14 cellular contexts compared by ENCODE assay signal in genomic region chr7:22663319-22663718, GRCh38.
A peak's percentile ranks its signal among the peaks of the same experiment; 100 is the strongest.
DNase-seq lines count a peak whose midpoint lies in the region; ATAC-seq, FAIRE-seq and TF ChIP-seq lines count a peak whose summit lies in the region.
"Had no signal": no experiment of that assay in that cellular context is flagged by ENCODE, and none has a peak within 500 bp of the region (broad histone marks: within the 10 kb centered on the region; RNA-seq: fewer than 3 reads in every experiment).

No MANE protein-coding gene starts in this region.

- no peak overlapping the region for H3K18ac ChIP-seq in trophoblast cell (ENCODE audit: low read length)

- no peaks in the 10 kb centered on the region for H3K27me3 ChIP-seq in astrocyte (ENCODE audit: insufficient read depth, low read length)
- H3K27me3 ChIP-seq in trophoblast cell (ENCODE audit: insufficient read depth, low read length), result no peaks in the 10 kb centered on the region
- H3K27me3 ChIP-seq in HAP-1 (ENCODE audit: low read depth), result no peaks in the 10 kb centered on the region
- H3K27me3 ChIP-seq: adrenal gland had no signal

- no peak for TF ChIP-seq CTCF in astrocyte (IDR thresholded peaks at IDR 0.05; ENCODE audit: insufficient read depth, low read depth, low read length)

- H2BK12ac ChIP-seq in trophoblast cell (ENCODE audit: low read length), result no peak overlapping the region

- H3K79me2 ChIP-seq in astrocyte (ENCODE audit: insufficient read depth, low read length) (no peaks in the 10 kb centered on the region), trophoblast cell (ENCODE audit: control insufficient read depth, insufficient read depth, low read length, poor library complexity) (no peaks in the 10 kb centered on the region)

- H3K4me3 Mint-ChIP-seq in activated CD4-positive, alpha-beta T cell treated with anti-CD3 and anti-CD28 coated beads, Interleukin-2, amount 10 ng/mL, durations not matched to agents 7 days and 5 days, result no peak overlapping the region
- H3K4me3 Mint-ChIP-seq in astrocyte (ENCODE audit: unreplicated experiment) (no peak overlapping the region), immature natural killer cell (no peak overlapping the region)

- WGBS in trophoblast cell (ENCODE audit: extremely low coverage, insufficient coverage, insufficient read length), result no CpG with 5 or more reads among the region's 2 CpGs

- H3K4me2 ChIP-seq in astrocyte (ENCODE audit: low read length) (peak overlapping the region; percentile 36), trophoblast cell (ENCODE audit: low read length) (no peak overlapping the region)

- peaks cover 10% of the 10 kb centered on the region for H3K36me3 Mint-ChIP-seq in activated CD4-positive, alpha-beta T cell treated with anti-CD3 and anti-CD28 coated beads, Interleukin-2, amount 10 ng/mL, durations not matched to agents 7 days and 5 days (ENCODE audit: low read depth)
- H3K36me3 Mint-ChIP-seq in astrocyte (ENCODE audit: low read depth, unreplicated experiment) (no peaks in the 10 kb centered on the region), immature natural killer cell (no peaks in the 10 kb centered on the region)

- no peak overlapping the region for H4K8ac ChIP-seq in trophoblast cell (ENCODE audit: low read depth, low read length)

- in situ Hi-C loops in HAP-1 (cut with MboI; ENCODE audit: low sequenced_read_pairs), result no loop called here

- no peak overlapping the region for H2BK5ac ChIP-seq in trophoblast cell (ENCODE audit: low read depth, low read length, poor library complexity)

- no peaks in the 10 kb centered on the region for H3K36me3 ChIP-seq in astrocyte (ENCODE audit: insufficient read depth, low read length)
- H3K36me3 ChIP-seq in trophoblast cell (ENCODE audit: control insufficient read depth in 1 of 2, insufficient read depth in 2 of 2, low read length in 2 of 2), result no peaks in the 10 kb centered on the region
- H3K36me3 ChIP-seq in HAP-1 (replicated peaks), result no peaks in the 10 kb centered on the region
- H3K36me3 ChIP-seq: adrenal gland had no signal

- H3K27ac ChIP-seq in astrocyte (ENCODE audit: low read depth, low read length) (peak overlapping the region; percentile 57), trophoblast cell (ENCODE audit: low read depth, low read length) (no peak overlapping the region)
- H3K27ac ChIP-seq: HL-60 had no signal

- peak overlapping the region; percentile 9 for H3K9ac ChIP-seq in astrocyte (ENCODE audit: low read length)
- H3K9ac ChIP-seq in trophoblast cell (ENCODE audit: low read length), result no peak overlapping the region

- H3K27me3 Mint-ChIP-seq in activated CD4-positive, alpha-beta T cell treated with anti-CD3 and anti-CD28 coated beads, Interleukin-2, amount 10 ng/mL, durations not matched to agents 7 days and 5 days, result peaks cover 37% of the 10 kb centered on the region
- no peaks in the 10 kb centered on the region for H3K27me3 Mint-ChIP-seq in astrocyte (ENCODE audit: low read depth, unreplicated experiment)
- peaks cover 1 to 2% (median 2%) of the 10 kb centered on the region in 3 donors for H3K27me3 Mint-ChIP-seq in immature natural killer cell (ENCODE audit: low read depth in 3 of 3)

- H3K4ac ChIP-seq in trophoblast cell (ENCODE audit: low read depth, low read length), result no peak overlapping the region

- peak; percentile 97 for FAIRE-seq in astrocyte (lab: Jason Lieb, UNC)

- no peak overlapping the region for H4K12ac ChIP-seq in trophoblast cell (ENCODE audit: low read depth, low read length)

- ATAC-seq in HG03095 (IDR thresholded peaks at IDR 0.05; ENCODE audit: unreplicated experiment), result no peak

- no peaks in the 10 kb centered on the region for H3K9me3 ChIP-seq in astrocyte (ENCODE audit: insufficient read depth, low read depth, low read length)
- no peaks in the 10 kb centered on the region for H3K9me3 ChIP-seq in trophoblast cell (ENCODE audit: insufficient read depth, low read depth, low read length)
- no peaks in the 10 kb centered on the region for H3K9me3 ChIP-seq in HAP-1
- H3K9me3 ChIP-seq: adrenal gland, mucosa of descending colon had no signal

- no peak overlapping the region for H3K23ac ChIP-seq in trophoblast cell (ENCODE audit: low read length)

- H3K79me1 ChIP-seq in trophoblast cell (ENCODE audit: low read length), result peaks cover 2% of the 10 kb centered on the region

- POLR2A ChIA-PET in activated CD4-positive, alpha-beta T cell treated with anti-CD3 and anti-CD28 coated beads, Interleukin-2, amount 10 ng/mL, durations not matched to agents 7 days and 5 days (lab: Charles Lee), result no interaction called here

- peaks cover 3% of the 10 kb centered on the region for H3K9me3 Mint-ChIP-seq in activated CD4-positive, alpha-beta T cell treated with anti-CD3 and anti-CD28 coated beads, Interleukin-2, amount 10 ng/mL, durations not matched to agents 7 days and 5 days
- peaks cover 2% of the 10 kb centered on the region for H3K9me3 Mint-ChIP-seq in astrocyte (ENCODE audit: unreplicated experiment)
- no peaks in the 10 kb centered on the region for H3K9me3 Mint-ChIP-seq in immature natural killer cell

- CTCF ChIA-PET in activated CD4-positive, alpha-beta T cell treated with anti-CD3 and anti-CD28 coated beads, Interleukin-2, amount 10 ng/mL, durations not matched to agents 7 days and 5 days (lab: Charles Lee), result no interaction called here

- no peak overlapping the region for H4K91ac ChIP-seq in trophoblast cell (ENCODE audit: low read depth, low read length)

- no peaks in the 10 kb centered on the region for H4K20me1 ChIP-seq in astrocyte (ENCODE audit: insufficient read depth, low read length)

- no peak overlapping the region for H2BK120ac ChIP-seq in trophoblast cell (ENCODE audit: insufficient read depth, low read length, poor library complexity)

- H2AFZ ChIP-seq in astrocyte (ENCODE audit: low read depth, low read length) (peak overlapping the region; percentile 35), trophoblast cell (ENCODE audit: insufficient read depth, low read length, poor library complexity) (no peak overlapping the region)

- H3K27ac Mint-ChIP-seq in activated CD4-positive, alpha-beta T cell treated with anti-CD3 and anti-CD28 coated beads, Interleukin-2, amount 10 ng/mL, durations not matched to agents 7 days and 5 days, result no peak overlapping the region
- H3K27ac Mint-ChIP-seq in astrocyte (ENCODE audit: unreplicated experiment) (peak overlapping the region; percentile 99), immature natural killer cell (no peak overlapping the region)

- peaks cover 38% of the 10 kb centered on the region for H3K4me1 Mint-ChIP-seq in activated CD4-positive, alpha-beta T cell treated with anti-CD3 and anti-CD28 coated beads, Interleukin-2, amount 10 ng/mL, durations not matched to agents 7 days and 5 days
- H3K4me1 Mint-ChIP-seq in astrocyte (ENCODE audit: low read depth, unreplicated experiment), result peaks cover 48% of the 10 kb centered on the region
- H3K4me1 Mint-ChIP-seq in immature natural killer cell, result no peaks in the 10 kb centered on the region

- H3K4me3 ChIP-seq in astrocyte (ENCODE audit: insufficient read depth, low read depth, low read length) (no peak overlapping the region), trophoblast cell (ENCODE audit: low read depth, low read length) (no peak overlapping the region), HAP-1 (no peak overlapping the region)
- H3K4me3 ChIP-seq: adrenal gland, mucosa of descending colon had no signal

- H3K4me1 ChIP-seq in astrocyte (ENCODE audit: insufficient read depth, low read length) (peaks cover 36% of the 10 kb centered on the region), trophoblast cell (ENCODE audit: control insufficient read depth in 1 of 2, insufficient read depth in 2 of 2, low read length in 2 of 2) (peaks cover under 1 to 6% of the 10 kb centered on the region in 2 experiments), HAP-1 (peaks cover 7% of the 10 kb centered on the region)
- H3K4me1 ChIP-seq: adrenal gland had no signal

- no peak overlapping the region for H2AK5ac ChIP-seq in trophoblast cell (ENCODE audit: low read length)

- peak; percentile 15 to 31 for DNase-seq in activated CD4-positive, alpha-beta T cell treated with anti-CD3 and anti-CD28 coated beads, Interleukin-2, amount 50 U/mL, for 48 hours
- DNase-seq in activated CD4-positive, alpha-beta T cell treated with anti-CD3 and anti-CD28 coated beads, Interleukin-2, amount 10 ng/mL, durations not matched to agents 7 days and 5 days, result no peak
- DNase-seq in LHCN-M2 (ENCODE audit: low read depth) (peak; percentile 56), astrocyte (ENCODE audit: low read depth) (peak; percentile 62), trophoblast cell (peak; percentile 58 to 82), immature natural killer cell (no peak), HAP-1 (ENCODE audit: low spot score in 2 of 2) (no peak)
- DNase-seq: adrenal gland, foreskin melanocyte, GOT3, mucosa of descending colon, NCI-H2107 had no signal

- no peak overlapping the region for H3K14ac ChIP-seq in trophoblast cell (ENCODE audit: low read length)

Comparison
In these comparisons a context has a peak if more than half of its experiments do, and no peak if none do; other contexts are left out.
1. DNase-seq: peak in activated CD4-positive, alpha-beta T cell treated with anti-CD3 and anti-CD28 coated beads, Interleukin-2, amount 50 U/mL, for 48 hours (2 of 2), LHCN-M2 (single experiment), astrocyte (single experiment) and trophoblast cell (2 of 2); none in activated CD4-positive, alpha-beta T cell treated with anti-CD3 and anti-CD28 coated beads, Interleukin-2, amount 10 ng/mL, durations not matched to agents 7 days and 5 days (single experiment), immature natural killer cell (0 of 3) and HAP-1 (0 of 2).